Comparison of ENCODE assay signal across 25 cellular contexts in genomic region chr6:134623391-134623790, GRCh38.
"Had no signal": no experiment of that assay in that cellular context is flagged by ENCODE, and none has a peak within 500 bp of the region (broad histone marks: within the 10 kb centered on the region; RNA-seq: fewer than 3 reads in every experiment).

No MANE protein-coding gene starts in this region.

- H3K27ac Mint-ChIP-seq: activated CD4-positive, alpha-beta T cell treated with anti-CD3 and anti-CD28 coated beads for 36 hours; activated T-helper 2 cell treated with anti-CD3 and anti-CD28 coated beads, Interferon-gamma antibody, Interleukin-2, Interleukin-4, amounts not matched to agents 10 μg/mL and 5 μg/mL and 100 μg/mL, durations not matched to agents 14 hours and 24 hours and 36 hours; endodermal cell; memory B cell; natural killer cell treated with Interleukin-12 subunit alpha and Interleukin-12 subunit beta and Interleukin-15 and Interleukin-18, amount 100 ng/mL, for 72 hours; WTC11 had no signal

- H3K27ac ChIP-seq: coronary artery, heart left ventricle, neutrophil, ovary, psoas muscle, right atrium auricular region, tibial artery had no signal

- H3K4me3 ChIP-seq: coronary artery, heart left ventricle, ovary, psoas muscle, right atrium auricular region, tibial artery had no signal

- H3K27me3 Mint-ChIP-seq: activated CD4-positive, alpha-beta T cell treated with anti-CD3 and anti-CD28 coated beads for 36 hours had no signal

- H3K9me3 ChIP-seq: heart left ventricle, neutrophil, ovary, psoas muscle, right atrium auricular region, tibial artery had no signal

- H3K27me3 ChIP-seq: heart left ventricle, ovary, right atrium auricular region, tibial artery had no signal

- H3K9me3 Mint-ChIP-seq: activated T-cell treated with anti-CD3 and anti-CD28 coated beads, Interleukin-2, amount 50 U/mL, for 4 hours; activated T-helper 2 cell treated with anti-CD3 and anti-CD28 coated beads, Interferon-gamma antibody, Interleukin-2, Interleukin-4, amounts not matched to agents 10 μg/mL and 5 μg/mL and 100 μg/mL, durations not matched to agents 14 hours and 24 hours and 36 hours; endodermal cell; memory B cell; natural killer cell treated with Interleukin-12 subunit alpha and Interleukin-12 subunit beta and Interleukin-15 and Interleukin-18, amount 100 ng/mL, for 72 hours; WTC11 had no signal

- H3K4me3 Mint-ChIP-seq: activated CD4-positive, alpha-beta T cell treated with anti-CD3 and anti-CD28 coated beads for 36 hours; activated T-cell treated with anti-CD3 and anti-CD28 coated beads, Interleukin-2, amount 50 U/mL, for 4 hours; endodermal cell; memory B cell; natural killer cell treated with Interleukin-12 subunit alpha and Interleukin-12 subunit beta and Interleukin-15 and Interleukin-18, amount 100 ng/mL, for 72 hours; WTC11 had no signal

- DNase-seq: activated CD4-positive, alpha-beta T cell treated with anti-CD3 and anti-CD28 coated beads for 36 hours; activated CD4-positive, alpha-beta T cell treated with anti-CD3 and anti-CD28 coated beads, Interleukin-2, amount 50 U/mL, for 4 hours; activated CD8-positive, alpha-beta memory T cell treated with anti-CD3 and anti-CD28 coated beads for 24 hours; activated CD8-positive, alpha-beta memory T cell treated with anti-CD3 and anti-CD28 coated beads, Interleukin-2, amount 50 U/mL, for 48 hours; activated naive CD4-positive, alpha-beta T cell; activated T-cell treated with anti-CD3 and anti-CD28 coated beads, Interleukin-2, amount 50 U/mL, for 4 hours; amygdala; cerebellar nuclear complex; endodermal cell; heart left ventricle; islet precursor cell; left cardiac atrium; ovary; psoas muscle; stimulated activated CD4-positive, alpha-beta T cell treated with anti-CD3 and anti-CD28 coated beads, Interleukin-4, amount 100 ng/mL, for 4 hours; stimulated activated naive CD8-positive, alpha-beta T cell treated with anti-CD3 and anti-CD28 coated beads, Interleukin-15, Interleukin-2, amounts not matched to agents 100 U/mL and 50 U/mL, for 24 hours; T-helper 9 cell; tibial artery had no signal

- H3K4me1 ChIP-seq: psoas muscle, right atrium auricular region, tibial artery had no signal

- H3K36me3 Mint-ChIP-seq: memory B cell; natural killer cell treated with Interleukin-12 subunit alpha and Interleukin-12 subunit beta and Interleukin-15 and Interleukin-18, amount 100 ng/mL, for 72 hours; WTC11 had no signal

- H3K36me3 ChIP-seq: heart left ventricle, neutrophil, ovary, right atrium auricular region, tibial artery had no signal
